30 cellular contexts compared by ENCODE assay signal in the genomic region with DNA sequence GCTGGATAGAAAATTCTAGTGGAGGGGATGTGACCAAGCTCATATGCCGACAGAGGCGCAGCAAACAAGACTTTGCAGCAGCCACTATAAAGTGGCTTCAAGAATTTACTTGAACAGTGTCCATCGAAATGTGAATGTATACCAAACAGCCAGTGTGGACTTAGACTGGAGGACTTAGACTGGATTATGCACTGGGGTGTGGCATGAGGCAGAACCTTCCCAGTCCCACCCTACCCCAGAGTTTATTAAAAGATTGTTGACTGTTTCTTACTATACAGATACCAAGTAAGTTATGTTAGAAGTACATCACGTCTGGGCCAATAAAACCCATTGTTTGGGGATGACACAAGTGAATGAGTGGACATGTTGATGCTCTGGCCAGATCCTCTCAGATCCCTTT.
"Had no signal": no experiment of that assay in that cellular context is flagged by ENCODE, and none has a peak within 500 bp of the region (broad histone marks: within the 10 kb centered on the region; RNA-seq: fewer than 3 reads in every experiment).

No MANE protein-coding gene starts in this region.

- DNase-seq: activated B cell treated with CpG ODN at 0.5 μM for 24 hours; activated CD8-positive, alpha-beta memory T cell treated with anti-CD3 and anti-CD28 coated beads, Interleukin-2, amount 10 ng/mL, durations not matched to agents 7 days and 5 days; activated CD8-positive, alpha-beta T cell treated with anti-CD3 and anti-CD28 coated beads, Interleukin-2, amount 10 ng/mL, durations not matched to agents 7 days and 5 days; activated naive CD8-positive, alpha-beta T cell treated with anti-CD3 and anti-CD28 coated beads, Interleukin-2, amount 50 U/mL, for 24 hours; activated T-cell treated with anti-CD3 and anti-CD28 coated beads, Interleukin-2, amount 50 U/mL, for 48 hours; amygdala; effector CD8-positive, alpha-beta T cell; erythroblast; islet precursor cell; left cardiac atrium; midbrain; naive thymus-derived CD8-positive, alpha-beta T cell; nucleus accumbens; pancreas; retina; stimulated activated CD4-positive, alpha-beta T cell treated with anti-CD3 and anti-CD28 coated beads, Interleukin-15, amount 100 ng/mL, for 24 hours; stimulated activated CD4-positive, alpha-beta T cell treated with anti-CD3 and anti-CD28 coated beads, Interleukin-2, amount 100 ng/mL, for 24 hours; stimulated activated naive B cell treated with anti-CD40 and anti-IgM and Interleukin-4, amounts not matched to agents 10 μg/mL and 1 μg/mL and 100 μg/mL, for 72 hours; SW 1271; T-helper 17 cell; T1000 had no signal

- H3K4me1 Mint-ChIP-seq: activated B cell treated with CpG ODN at 0.5 μM for 24 hours; activated CD8-positive, alpha-beta memory T cell treated with anti-CD3 and anti-CD28 coated beads, Interleukin-2, amount 10 ng/mL, durations not matched to agents 7 days and 5 days; activated naive CD4-positive, alpha-beta T cell treated with anti-CD3 and anti-CD28 coated beads, Interleukin-2, amount 50 U/mL, for 24 hours; activated naive CD8-positive, alpha-beta T cell treated with anti-CD3 and anti-CD28 coated beads, Interleukin-2, amount 50 U/mL, for 24 hours; naive thymus-derived CD8-positive, alpha-beta T cell; T-helper 17 cell had no signal

- H3K4me2 ChIP-seq: hepatocyte, smooth muscle cell had no signal

- H2AFZ ChIP-seq: hepatocyte had no signal

- ATAC-seq: activated CD8-positive, alpha-beta memory T cell treated with anti-CD3 and anti-CD28 coated beads, Interleukin-2, amount 10 ng/mL, durations not matched to agents 7 days and 5 days; activated CD8-positive, alpha-beta T cell treated with anti-CD3 and anti-CD28 coated beads, Interleukin-2, amount 10 ng/mL, durations not matched to agents 7 days and 5 days; activated naive CD8-positive, alpha-beta T cell treated with anti-CD3 and anti-CD28 coated beads, Interleukin-2, amount 50 U/mL, for 24 hours; gastroesophageal sphincter; left cardiac atrium; naive thymus-derived CD8-positive, alpha-beta T cell; pancreas; sciatic nerve; stimulated activated naive B cell treated with anti-CD40 and anti-IgM and Interleukin-4, amounts not matched to agents 10 μg/mL and 1 μg/mL and 100 μg/mL, for 72 hours; T-helper 17 cell had no signal

- H3K27ac Mint-ChIP-seq: activated B cell treated with CpG ODN at 0.5 μM for 24 hours; activated CD8-positive, alpha-beta memory T cell treated with anti-CD3 and anti-CD28 coated beads, Interleukin-2, amount 10 ng/mL, durations not matched to agents 7 days and 5 days; activated CD8-positive, alpha-beta T cell treated with anti-CD3 and anti-CD28 coated beads, Interleukin-2, amount 10 ng/mL, durations not matched to agents 7 days and 5 days; activated naive CD4-positive, alpha-beta T cell treated with anti-CD3 and anti-CD28 coated beads, Interleukin-2, amount 50 U/mL, for 24 hours; activated naive CD8-positive, alpha-beta T cell treated with anti-CD3 and anti-CD28 coated beads, Interleukin-2, amount 50 U/mL, for 24 hours; activated T-helper 2 cell treated with anti-CD3 and anti-CD28 coated beads, Interferon-gamma antibody, Interleukin-2, Interleukin-4, amounts not matched to agents 10 μg/mL and 5 μg/mL and 100 μg/mL, durations not matched to agents 14 hours and 24 hours and 36 hours; naive thymus-derived CD8-positive, alpha-beta T cell; stimulated activated naive B cell treated with anti-CD40 and anti-IgM and Interleukin-4, amounts not matched to agents 10 μg/mL and 1 μg/mL and 100 μg/mL, for 72 hours; T-helper 17 cell had no signal

- H3K4me3 ChIP-seq: gastroesophageal sphincter, hepatocyte, pancreas, prostate gland, smooth muscle cell, tibial nerve had no signal

- H3K36me3 ChIP-seq: gastroesophageal sphincter, pancreas, prostate gland, tibial nerve had no signal

- H3K36me3 Mint-ChIP-seq: activated CD8-positive, alpha-beta memory T cell treated with anti-CD3 and anti-CD28 coated beads, Interleukin-2, amount 10 ng/mL, durations not matched to agents 7 days and 5 days; activated naive CD4-positive, alpha-beta T cell treated with anti-CD3 and anti-CD28 coated beads, Interleukin-2, amount 50 U/mL, for 24 hours; naive thymus-derived CD8-positive, alpha-beta T cell had no signal

- H3K27me3 ChIP-seq: gastroesophageal sphincter, hepatocyte, pancreas, tibial nerve had no signal

- H3K9me3 ChIP-seq: gastroesophageal sphincter, pancreas, prostate gland, tibial nerve had no signal

- H3K27ac ChIP-seq: gastroesophageal sphincter, pancreas, prostate gland, tibial nerve had no signal

- H3K9me3 Mint-ChIP-seq: activated B cell treated with CpG ODN at 0.5 μM for 24 hours; activated naive CD4-positive, alpha-beta T cell treated with anti-CD3 and anti-CD28 coated beads, Interleukin-2, amount 50 U/mL, for 24 hours; activated naive CD8-positive, alpha-beta T cell treated with anti-CD3 and anti-CD28 coated beads, Interleukin-2, amount 50 U/mL, for 24 hours had no signal

- H3K27me3 Mint-ChIP-seq: activated CD8-positive, alpha-beta memory T cell treated with anti-CD3 and anti-CD28 coated beads, Interleukin-2, amount 10 ng/mL, durations not matched to agents 7 days and 5 days; activated naive CD4-positive, alpha-beta T cell treated with anti-CD3 and anti-CD28 coated beads, Interleukin-2, amount 50 U/mL, for 24 hours; T-helper 17 cell had no signal

- H3K4me3 Mint-ChIP-seq: activated B cell treated with CpG ODN at 0.5 μM for 24 hours; activated CD8-positive, alpha-beta memory T cell treated with anti-CD3 and anti-CD28 coated beads, Interleukin-2, amount 10 ng/mL, durations not matched to agents 7 days and 5 days; activated CD8-positive, alpha-beta T cell treated with anti-CD3 and anti-CD28 coated beads, Interleukin-2, amount 10 ng/mL, durations not matched to agents 7 days and 5 days; activated naive CD4-positive, alpha-beta T cell treated with anti-CD3 and anti-CD28 coated beads, Interleukin-2, amount 50 U/mL, for 24 hours; activated naive CD8-positive, alpha-beta T cell treated with anti-CD3 and anti-CD28 coated beads, Interleukin-2, amount 50 U/mL, for 24 hours; naive thymus-derived CD8-positive, alpha-beta T cell; neural crest cell; stimulated activated naive B cell treated with anti-CD40 and anti-IgM and Interleukin-4, amounts not matched to agents 10 μg/mL and 1 μg/mL and 100 μg/mL, for 72 hours; T-helper 17 cell had no signal
